15 cellular contexts compared by ENCODE assay signal in the genomic region with DNA sequence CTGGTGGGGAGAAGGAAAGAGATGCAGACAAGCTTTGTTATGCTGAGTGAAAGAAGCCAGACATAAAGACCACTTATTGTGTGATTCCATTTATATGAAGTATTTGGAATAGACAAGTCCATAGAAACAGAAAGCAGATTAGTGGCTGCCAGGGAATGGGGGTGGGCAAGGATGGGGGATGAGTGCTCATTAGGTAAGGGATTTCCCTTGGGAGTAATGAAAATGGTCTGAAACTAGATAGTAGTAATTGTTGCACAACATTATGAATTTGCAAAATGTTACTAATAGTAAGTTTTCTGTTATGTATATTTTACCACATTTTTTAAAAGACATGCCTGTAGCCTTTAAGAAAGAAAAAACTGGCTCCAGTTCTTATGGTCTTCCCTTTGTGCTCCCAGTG.
DNase-seq lines count a peak whose midpoint lies in the region; ATAC-seq, FAIRE-seq and TF ChIP-seq lines count a peak whose summit lies in the region.
"Had no signal": no experiment of that assay in that cellular context is flagged by ENCODE, and none has a peak within 500 bp of the region (broad histone marks: within the 10 kb centered on the region; RNA-seq: fewer than 3 reads in every experiment).

No MANE protein-coding gene starts in this region.

- H2BK20ac ChIP-seq in IMR-90 (ENCODE audit: low read depth, low read length), result no peak overlapping the region

- H3K79me1 ChIP-seq in IMR-90 (ENCODE audit: low read depth in 1 of 2, low read length in 2 of 2), result no peaks in the 10 kb centered on the region

- TF ChIP-seq CTCF in AG10803 (conservative IDR thresholded peaks at IDR 0.05; ENCODE audit: low read length) (no peak), IMR-90 (conservative IDR thresholded peaks at IDR 0.05; ENCODE audit: low read depth, low read length) (no peak), GM12878 (IDR thresholded peaks at IDR 0.05 in 2 of 3, conservative IDR thresholded peaks at IDR 0.05 in 1 of 3; ENCODE audit: control insufficient read depth in 2 of 3, extremely low read depth in 1 of 3, insufficient read depth in 1 of 3, low read depth in 3 of 3, low read length in 3 of 3) (no peak), coronary artery (IDR thresholded peaks at IDR 0.05) (no peak)

- H3K79me2 ChIP-seq in GM12878 (ENCODE audit: control insufficient read depth, insufficient read depth, low read length), result no peaks in the 10 kb centered on the region

- POLR2A ChIA-PET in IMR-90 (lab: Charles Lee; ENCODE audit: unreplicated experiment) (no interaction called here), GM12878 (lab: Charles Lee) (no interaction called here)

- ATAC-seq in IMR-90 (ENCODE audit: low read depth), result no peak
- no peak for ATAC-seq in GM12878
- ATAC-seq: GM23338 had no signal

- no peak overlapping the region for H4K5ac ChIP-seq in IMR-90 (ENCODE audit: low read depth, low read length)

- no peak for FAIRE-seq in GM12878 (lab: Jason Lieb, UNC)
- FAIRE-seq: GM18507 had no signal

- H3K36me3 ChIP-seq in IMR-90 (ENCODE audit: control insufficient read depth, insufficient read depth, low read length), result no peaks in the 10 kb centered on the region
- no peaks in the 10 kb centered on the region for H3K36me3 ChIP-seq in GM12878 (ENCODE audit: control insufficient read depth in 2 of 2, insufficient read depth in 2 of 2, low read length in 1 of 2)

- H3K9me3 ChIP-seq in IMR-90 (ENCODE audit: control insufficient read depth, insufficient read depth, low read length) (no peaks in the 10 kb centered on the region), GM12878 (replicated peaks; ENCODE audit: control insufficient read depth, insufficient read depth, low read length) (no peaks in the 10 kb centered on the region)

- H3K4me2 ChIP-seq in IMR-90 (ENCODE audit: low read depth, low read length), result no peak overlapping the region
- H3K4me2 ChIP-seq in GM12878 (ENCODE audit: control insufficient read depth, insufficient read depth), result no peak overlapping the region
- H3K4me2 ChIP-seq: GM23338 had no signal

- RAD21 ChIA-PET in GM12878 (lab: Charles Lee; ENCODE audit: unreplicated experiment), result no interaction called here

- no peak overlapping the region for H2BK120ac ChIP-seq in IMR-90 (ENCODE audit: low read depth, low read length)

- no peak overlapping the region for H3K18ac ChIP-seq in IMR-90 (ENCODE audit: low read depth, low read length)

- H3K23ac ChIP-seq in IMR-90 (ENCODE audit: low read depth, low read length), result no peak overlapping the region

- dilution Hi-C loops in IMR-90 (cut with HindIII; ENCODE audit: low sequenced_read_pairs, unreplicated experiment), result no loop called here

- DNase-seq in AG10803 (ENCODE audit: low read depth) (peak; percentile 34), IMR-90 (no peak), GM12878 (ENCODE audit: low read depth, low spot score) (no peak), foreskin melanocyte (peak; percentile 8), coronary artery (ENCODE audit: low spot score) (no peak), NCI-H2171 (lab: John Stamatoyannopoulos, UW) (no peak)
- DNase-seq in activated CD4-positive, alpha-beta T cell treated with anti-CD3 and anti-CD28 coated beads for 4 hours, result no peak
- DNase-seq: ACHN; C1 segment of cervical spinal cord; Calu3; CD4-positive, alpha-beta T cell; DMS 273 treated with DMSO at 0.1 percent for 48 hours; H7 had no signal

- SMC1A ChIA-PET in GM12878 (lab: Charles Lee; ENCODE audit: uncharacterized antibody, unreplicated experiment), result no interaction called here

- no peak overlapping the region for H4K8ac ChIP-seq in IMR-90 (ENCODE audit: low read depth in 2 of 2, low read length in 2 of 2)

- no peaks in the 10 kb centered on the region for H3K27me3 ChIP-seq in IMR-90 (ENCODE audit: control insufficient read depth, insufficient read depth, low read length)
- no peaks in the 10 kb centered on the region; a peak in 1 of 4 replicates for H3K27me3 ChIP-seq in GM12878 (replicated peaks in 1 of 2; ENCODE audit: control insufficient read depth in 2 of 2, insufficient read depth in 2 of 2, low read length in 1 of 2)

- BruUV-seq in IMR-90 (replicated peaks; lab: Mats Ljungman, UMichigan) (no TSS peak), GM12878 (replicated peaks; lab: Mats Ljungman, UMichigan) (no TSS peak)

- H2AFZ ChIP-seq in IMR-90 (replicated peaks; ENCODE audit: low read length, poor library complexity) (no peak overlapping the region), GM12878 (ENCODE audit: control insufficient read depth, low read depth, low read length) (no peak overlapping the region)
- H2AFZ ChIP-seq: GM23338 had no signal

- H2BK5ac ChIP-seq in IMR-90 (ENCODE audit: low read depth, low read length, poor library complexity, severe bottlenecking), result no peak overlapping the region

- H3K4me3 ChIP-seq in AG10803 (ENCODE audit: low read length) (no peak overlapping the region), IMR-90 (ENCODE audit: insufficient read depth, low read depth, low read length) (no peak overlapping the region), GM12878 (no peak overlapping the region), coronary artery (no peak overlapping the region)
- H3K4me3 ChIP-seq: GM23338 had no signal

- H3K56ac ChIP-seq in IMR-90 (ENCODE audit: extremely low read depth, insufficient read depth, low read length), result no peak overlapping the region

- H3K27ac ChIP-seq in IMR-90 (ENCODE audit: insufficient read depth, low read length) (no peak overlapping the region), GM12878 (ENCODE audit: control insufficient read depth, insufficient read depth) (no peak overlapping the region), coronary artery (no peak overlapping the region)

- no peak overlapping the region for H2AK9ac ChIP-seq in IMR-90 (replicated peaks; ENCODE audit: low read depth, low read length, poor library complexity)

- H3K9me1 ChIP-seq in IMR-90 (ENCODE audit: insufficient read depth, low read length), result no peaks in the 10 kb centered on the region

- TF ChIP-seq RAD21 in IMR-90 (IDR thresholded peaks at IDR 0.05; ENCODE audit: low read length) (no peak), GM12878 (IDR thresholded peaks at IDR 0.05; ENCODE audit: insufficient read depth, low read depth, low read length) (no peak)

- H3K4me1 ChIP-seq in IMR-90 (ENCODE audit: control insufficient read depth, insufficient read depth, low read length) (no peaks in the 10 kb centered on the region; the same call in 1 of the 2 replicates), GM12878 (ENCODE audit: control insufficient read depth, insufficient read depth, low read length) (no peaks in the 10 kb centered on the region)

- intact Hi-C loops in IMR-90 (cut with micrococcal nuclease), result loop anchor here (10.0 kb wide), 1 partner anchor 1918 kb away; no protein-coding TSS in a partner anchor
- intact Hi-C loops in GM12878 (cut with micrococcal nuclease; ENCODE audit: unreplicated experiment), result no loop called here

- no peak overlapping the region for H2BK15ac ChIP-seq in IMR-90 (ENCODE audit: low read depth, low read length)

- TF ChIP-seq POLR2A in IMR-90 (IDR thresholded peaks at IDR 0.05; ENCODE audit: low read depth, low read length), result no peak
- TF ChIP-seq POLR2A in GM12878 (IDR thresholded peaks at IDR 0.05; ENCODE audit: low read depth, low read length), result no peak

- no peak overlapping the region for H3K14ac ChIP-seq in IMR-90 (replicated peaks; ENCODE audit: low read depth, low read length)

- in situ Hi-C loops in IMR-90 (cut with MboI; ENCODE audit: low sequenced_read_pairs), result no loop called here
- in situ Hi-C loops in GM12878 (cut with MboI), result no loop called here

- H4K20me1 ChIP-seq in IMR-90 (ENCODE audit: insufficient read depth, low read length), result no peaks in the 10 kb centered on the region
- no peaks in the 10 kb centered on the region for H4K20me1 ChIP-seq in GM12878 (ENCODE audit: control insufficient read depth, insufficient read depth)

- no peak overlapping the region for H4K91ac ChIP-seq in IMR-90 (ENCODE audit: insufficient read depth, low read depth, low read length)

- no peak for TF ChIP-seq EP300 in GM12878 (IDR thresholded peaks at IDR 0.05; ENCODE audit: borderline replicate concordance in 1 of 2, control insufficient read depth in 1 of 2, low read depth in 2 of 2, low read length in 2 of 2)

- no peak overlapping the region for H3K9ac ChIP-seq in IMR-90 (ENCODE audit: low read depth, low read length)
- H3K9ac ChIP-seq in GM12878 (ENCODE audit: control insufficient read depth, insufficient read depth, low read length), result no peak overlapping the region

- H3K4ac ChIP-seq in IMR-90 (ENCODE audit: low read depth, low read length), result no peak overlapping the region

- H2AK5ac ChIP-seq in IMR-90 (ENCODE audit: low read depth, low read length), result no peak overlapping the region

- CTCF ChIA-PET in IMR-90 (lab: Yijun Ruan, JAX) (no interaction called here), GM12878 (lab: Yijun Ruan, JAX) (interaction anchor here (1.7 kb wide), 1 partner anchor 9 kb away, joined by 4 read pairs; no protein-coding TSS in a partner anchor)

TF ChIP-seq in IMR-90, 13 proteins besides CTCF, POLR2A, EP300 and RAD21:
- no peak for TF ChIP-seq MXI1 (IDR thresholded peaks at IDR 0.05; ENCODE audit: borderline replicate concordance, low read depth, low read length)
- TF ChIP-seq CEBPB (IDR thresholded peaks at IDR 0.05; ENCODE audit: low read depth, low read length), result peak; percentile 67
- no peak for TF ChIP-seq BHLHE40 (IDR thresholded peaks at IDR 0.05; ENCODE audit: low read depth, low read length)

TF ChIP-seq in GM12878, 131 proteins besides CTCF, POLR2A, EP300 and RAD21 (continues in another document):
- TF ChIP-seq, protein P1, sequence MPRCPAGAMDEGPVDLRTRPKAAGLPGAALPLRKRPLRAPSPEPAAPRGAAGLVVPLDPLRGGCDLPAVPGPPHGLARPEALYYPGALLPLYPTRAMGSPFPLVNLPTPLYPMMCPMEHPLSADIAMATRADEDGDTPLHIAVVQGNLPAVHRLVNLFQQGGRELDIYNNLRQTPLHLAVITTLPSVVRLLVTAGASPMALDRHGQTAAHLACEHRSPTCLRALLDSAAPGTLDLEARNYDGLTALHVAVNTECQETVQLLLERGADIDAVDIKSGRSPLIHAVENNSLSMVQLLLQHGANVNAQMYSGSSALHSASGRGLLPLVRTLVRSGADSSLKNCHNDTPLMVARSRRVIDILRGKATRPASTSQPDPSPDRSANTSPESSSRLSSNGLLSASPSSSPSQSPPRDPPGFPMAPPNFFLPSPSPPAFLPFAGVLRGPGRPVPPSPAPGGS (IDR thresholded peaks at IDR 0.05; ENCODE audit: borderline replicate concordance, insufficient read depth, low read depth, low read length, poor library complexity, severe bottlenecking), result peak; percentile 6

Comparison
In these comparisons a context has a peak if more than half of its experiments do, and no peak if none do; other contexts are left out.
1. DNase-seq: peak in AG10803 (single experiment) and foreskin melanocyte (single experiment); none in IMR-90 (single experiment), GM12878 (single experiment), coronary artery (single experiment), activated CD4-positive, alpha-beta T cell treated with anti-CD3 and anti-CD28 coated beads for 4 hours (0 of 2) and NCI-H2171 (single experiment).